In the genomic region with DNA sequence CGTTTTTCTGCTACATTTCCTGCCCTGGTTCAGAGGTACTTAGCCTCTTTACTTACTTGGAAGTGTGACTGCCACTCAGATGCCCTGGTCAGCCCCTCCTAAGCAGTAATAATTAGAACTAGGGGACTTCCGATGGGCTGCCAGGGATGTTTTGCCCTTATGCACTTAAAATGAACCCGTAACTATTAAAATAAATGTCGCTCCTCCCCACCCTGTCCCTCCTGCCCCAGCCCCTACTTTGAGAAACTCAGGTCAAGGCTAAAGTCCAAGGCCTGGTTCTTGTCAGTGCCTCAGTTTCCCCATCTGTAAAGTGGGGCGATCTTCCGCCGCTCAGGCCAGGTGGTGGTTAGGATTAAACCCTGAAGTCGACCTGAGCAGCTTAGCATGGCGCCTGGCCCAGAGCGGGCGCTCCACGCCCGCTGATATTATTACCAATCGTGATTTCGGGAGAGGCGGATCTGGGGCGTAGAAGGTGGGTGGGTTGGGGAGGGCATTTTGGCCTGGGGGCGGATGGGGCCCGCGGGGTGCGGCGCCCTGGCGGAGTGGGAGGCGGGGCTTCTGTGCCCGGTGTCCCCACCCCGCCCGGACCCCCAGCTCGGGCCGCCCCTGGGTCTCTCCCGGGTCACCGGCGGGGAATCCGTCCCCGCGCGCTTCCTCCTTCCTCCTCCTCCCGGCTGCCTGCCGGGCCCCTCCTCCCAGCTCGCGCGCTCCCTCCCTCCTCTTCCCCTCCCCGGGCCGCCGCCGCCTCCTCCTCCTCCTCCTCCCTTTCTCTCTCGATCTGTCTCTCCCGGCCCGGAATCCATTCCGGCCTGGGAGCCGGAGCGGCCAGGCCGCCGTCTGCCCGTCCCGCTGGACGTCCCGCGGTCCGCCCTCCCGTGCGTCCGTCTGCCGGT, we compare ENCODE assay signal across 8 cellular contexts. TPM values are rescaled to one million over a fixed set of nuclear protein-coding genes. Genes with fewer than 3 reads are reported as not detected.
DNase-seq lines count a peak whose midpoint lies in the region; ATAC-seq and TF ChIP-seq lines count a peak whose summit lies in the region.

TSS of gene SRC (plus strand) at position 802 of the 893 bp plus-strand sequence. CDS start 38,014 bp downstream, outside the sequence.

- H3K36me3 ChIP-seq in ES-I3 (ENCODE audit: insufficient read depth, low read length): no peaks in the 10 kb centered on the region
- peaks cover 0 to 6% (median 0%) of the 10 kb centered on the region in 3 donors for H3K36me3 ChIP-seq in tibial nerve

- intact Hi-C loops in Right ventricle myocardium superior (cut with DNase I): no loop called here

- POLR2A ChIA-PET in RWPE1 (lab: Yijun Ruan, JAX; ENCODE audit: low non-redundant PET): interaction anchor here (0.6 to 1.6 kb wide), 5 partner anchors 11 to 337 kb away, joined by 3 to 10 read pairs (median 5); partner anchors contain the start of gene MANBAL
- POLR2A ChIA-PET in activated naive CD8-positive, alpha-beta T cell treated with anti-CD3 and anti-CD28 coated beads, Interleukin-2, amount 10 ng/mL, durations not matched to agents 7 days and 5 days (lab: Charles Lee): no interaction called here

- H3K27me3 ChIP-seq in tibial nerve: no peaks in the 10 kb centered on the region

- DNase-seq in HT-29 (ENCODE audit: low spot score) (peak; percentile 89), RWPE1 (ENCODE audit: low spot score) (peak; percentile 93), Right ventricle myocardium superior (peak; percentile 89), osteocyte (ENCODE audit: extremely low spot score, unreplicated experiment) (peak; percentile 92), tibial nerve (ENCODE audit: low spot score in 2 of 2) (peak; percentile 57 to 71), pons (ENCODE audit: low spot score) (no peak)
- DNase-seq in activated naive CD8-positive, alpha-beta T cell treated with anti-CD3 and anti-CD28 coated beads, Interleukin-2, amount 10 ng/mL, durations not matched to agents 7 days and 5 days: peak; percentile 63

- no peaks in the 10 kb centered on the region for H3K27me3 Mint-ChIP-seq in activated naive CD8-positive, alpha-beta T cell treated with anti-CD3 and anti-CD28 coated beads, Interleukin-2, amount 10 ng/mL, durations not matched to agents 7 days and 5 days
- no peaks in the 10 kb centered on the region for H3K27me3 Mint-ChIP-seq in osteocyte (ENCODE audit: unreplicated experiment)

- H3K27ac ChIP-seq in RWPE1 (peak within 1 kb of the TSS; percentile 86), tibial nerve (peak within 1 kb of the TSS; percentile 73 to 94 (median 88))

- TF ChIP-seq CTCF in RWPE1 (conservative IDR thresholded peaks at IDR 0.05; ENCODE audit: low read depth) (no peak), osteocyte (IDR thresholded peaks at IDR 0.05) (no peak), tibial nerve (IDR thresholded peaks at IDR 0.05) (no peak)

- WGBS in tibial nerve, 2 donors: 8 to 14% methylated on average over 30 to 59 of the region's 63 CpGs

- H3K4me3 Mint-ChIP-seq in activated naive CD8-positive, alpha-beta T cell treated with anti-CD3 and anti-CD28 coated beads, Interleukin-2, amount 10 ng/mL, durations not matched to agents 7 days and 5 days: peak within 1 kb of the TSS; percentile 83
- peak within 1 kb of the TSS; percentile 76 for H3K4me3 Mint-ChIP-seq in osteocyte (ENCODE audit: unreplicated experiment)

- no peaks in the 10 kb centered on the region for H3K36me3 Mint-ChIP-seq in activated naive CD8-positive, alpha-beta T cell treated with anti-CD3 and anti-CD28 coated beads, Interleukin-2, amount 10 ng/mL, durations not matched to agents 7 days and 5 days
- peaks cover 3% of the 10 kb centered on the region for H3K36me3 Mint-ChIP-seq in osteocyte (ENCODE audit: unreplicated experiment)

- CTCF ChIA-PET in RWPE1 (lab: Yijun Ruan, JAX): interaction anchor here (1.1 to 1.5 kb wide), 3 partner anchors 9 to 150 kb away, joined by 3 to 5 read pairs (median 3); partner anchors contain the start of gene MANBAL

- peak in 1 of 2 donors; percentile 55 for TF ChIP-seq POLR2A in tibial nerve (IDR thresholded peaks at IDR 0.05)

- peaks cover 14% of the 10 kb centered on the region; the same call in 1 of the 2 replicates for H3K4me1 ChIP-seq in ES-I3 (ENCODE audit: insufficient read depth, low read length)
- peaks cover 0 to 39% (median 21%) of the 10 kb centered on the region in 4 donors for H3K4me1 ChIP-seq in tibial nerve

- peak; percentile 12 for ATAC-seq in activated naive CD8-positive, alpha-beta T cell treated with anti-CD3 and anti-CD28 coated beads, Interleukin-2, amount 10 ng/mL, durations not matched to agents 7 days and 5 days (ENCODE audit: low read depth)
- peak; percentile 87 for ATAC-seq in Right ventricle myocardium superior (ENCODE audit: poor library complexity)

- H3K4me1 Mint-ChIP-seq in activated naive CD8-positive, alpha-beta T cell treated with anti-CD3 and anti-CD28 coated beads, Interleukin-2, amount 10 ng/mL, durations not matched to agents 7 days and 5 days: peaks cover 26% of the 10 kb centered on the region
- peaks cover 14% of the 10 kb centered on the region for H3K4me1 Mint-ChIP-seq in osteocyte (ENCODE audit: unreplicated experiment)

- peak within 1 kb of the TSS; percentile 53 for H3K27ac Mint-ChIP-seq in activated naive CD8-positive, alpha-beta T cell treated with anti-CD3 and anti-CD28 coated beads, Interleukin-2, amount 10 ng/mL, durations not matched to agents 7 days and 5 days
- peak within 1 kb of the TSS; percentile 54 for H3K27ac Mint-ChIP-seq in osteocyte (ENCODE audit: unreplicated experiment)

- TF ChIP-seq EP300 in tibial nerve (IDR thresholded peaks at IDR 0.05): peak in 1 of 2 donors; percentile 44

- H3K4me3 ChIP-seq in tibial nerve: peak within 1 kb of the TSS; percentile 65 to 78 (median 74)

- H3K9ac ChIP-seq in ES-I3 (ENCODE audit: low read depth, low read length): peak within 1 kb of the TSS; percentile 68

- no peaks in the 10 kb centered on the region for H3K9me3 Mint-ChIP-seq in activated naive CD8-positive, alpha-beta T cell treated with anti-CD3 and anti-CD28 coated beads, Interleukin-2, amount 10 ng/mL, durations not matched to agents 7 days and 5 days
- no peaks in the 10 kb centered on the region for H3K9me3 Mint-ChIP-seq in osteocyte (ENCODE audit: unreplicated experiment)

- H3K9me3 ChIP-seq in ES-I3 (ENCODE audit: control insufficient read depth, insufficient read depth, low read length) (no peaks in the 10 kb centered on the region), tibial nerve (no peaks in the 10 kb centered on the region)

RNA-seq across cellular contexts. Expression of gene SRC, which starts in this region (rescaled TPM):
- 113 and 161 TPM in 2 replicates for total RNA-seq in HT-29 (2014; rRNA removed; shearing (Covaris generic))
- 1 to 10 TPM; 4.5 to 5.6 TPM for total RNA-seq in activated naive CD8-positive, alpha-beta T cell treated with anti-CD3 and anti-CD28 coated beads, Interleukin-2, amount 10 ng/mL, durations not matched to agents 7 days and 5 days
- total RNA-seq in Right ventricle myocardium superior: 6.7 TPM
- 30.1 and 32.5 TPM in 2 replicates for total RNA-seq in osteocyte
- total RNA-seq in tibial nerve: 10 to 100 TPM; 23.4 to 36.9 (median 29.0) TPM
